Comparison of ENCODE assay signal across 1 cellular context in genomic region chr22:37618072-37618656, GRCh38.
TF ChIP-seq lines count a peak whose summit lies in the region.

No MANE protein-coding gene starts in this region.

TF ChIP-seq in IMR-90, 13 proteins besides CTCF, POLR2A, EP300 and RAD21:
- TF ChIP-seq CEBPB (IDR thresholded peaks at IDR 0.05; ENCODE audit: low read depth, low read length): no peak
- TF ChIP-seq USF2 (IDR thresholded peaks at IDR 0.05; ENCODE audit: low read depth, low read length): no peak
- TF ChIP-seq ELK1 (IDR thresholded peaks at IDR 0.05; ENCODE audit: borderline replicate concordance, low read depth, low read length): no peak
- TF ChIP-seq MXI1 (IDR thresholded peaks at IDR 0.05; ENCODE audit: borderline replicate concordance, low read depth, low read length): no peak
- no peak for TF ChIP-seq CHD1 (IDR thresholded peaks at IDR 0.05; ENCODE audit: low read depth, low read length)
- no peak for TF ChIP-seq MAZ (IDR thresholded peaks at IDR 0.05; ENCODE audit: borderline replicate concordance, low read depth, low read length)
- no peak for TF ChIP-seq RCOR1 (IDR thresholded peaks at IDR 0.05; ENCODE audit: insufficient replicate concordance, low read length)
- TF ChIP-seq RFX5 (IDR thresholded peaks at IDR 0.05; ENCODE audit: low read depth, low read length): no peak
- no peak for TF ChIP-seq BHLHE40 (IDR thresholded peaks at IDR 0.05; ENCODE audit: low read depth, low read length)
- no peak for TF ChIP-seq FOS (IDR thresholded peaks at IDR 0.05; ENCODE audit: low read depth, low read length)
- no peak for TF ChIP-seq NFE2L2 (IDR thresholded peaks at IDR 0.05; ENCODE audit: low read depth, low read length)
- TF ChIP-seq MAFK (IDR thresholded peaks at IDR 0.05; ENCODE audit: low read depth, low read length): no peak
- no peak for TF ChIP-seq SMC3 (IDR thresholded peaks at IDR 0.05; ENCODE audit: low read depth, low read length)
